In the genomic region with DNA sequence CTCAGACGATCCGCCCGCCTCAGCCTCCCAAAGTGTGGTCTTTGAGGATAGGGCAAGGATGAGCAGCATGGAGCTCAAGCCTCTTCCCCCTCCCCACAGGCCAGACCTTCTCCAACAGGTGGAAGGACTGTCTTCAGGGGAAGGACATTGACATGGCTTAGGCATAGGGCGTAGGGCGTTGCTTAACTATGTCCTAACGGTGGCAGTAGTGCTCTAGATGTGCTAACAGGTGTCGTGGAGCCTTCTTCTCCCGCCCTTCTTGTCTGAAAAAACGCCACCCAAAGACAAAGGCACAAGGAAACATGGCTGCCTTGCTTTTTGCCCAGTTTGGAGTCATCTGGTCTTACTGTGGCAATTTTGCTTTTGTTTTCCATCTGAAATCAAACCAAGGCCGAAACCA, we compare ENCODE assay signal across 8 cellular contexts.
A peak's percentile ranks its signal among the peaks of the same experiment; 100 is the strongest.
DNase-seq lines count a peak whose midpoint lies in the region; ATAC-seq, FAIRE-seq and TF ChIP-seq lines count a peak whose summit lies in the region.

No MANE protein-coding gene starts in this region.

- DNase-seq in AG09309 (ENCODE audit: low read depth) = peak; percentile 83
- peak; percentile 7 for DNase-seq in globus pallidus (ENCODE audit: low spot score)
- DNase-seq in aorta = peak in 1 of 2 donors; percentile 77
- DNase-seq in Kasumi-1 (lab: John Stamatoyannopoulos, UW) = no peak
- DNase-seq in RCC 7860 (ENCODE audit: low spot score) = no peak

- peaks cover 34% of the 10 kb centered on the region for H3K4me1 ChIP-seq in OCI-LY1 (ENCODE audit: insufficient read depth, low read length, severe bottlenecking)
- no peaks in the 10 kb centered on the region for H3K4me1 ChIP-seq in aorta (ENCODE audit: control insufficient read depth in 1 of 2, insufficient read depth in 2 of 2, low read length in 2 of 2)

- no peaks in the 10 kb centered on the region for H3K79me2 ChIP-seq in OCI-LY1 (ENCODE audit: insufficient read depth, low read length)

- no peaks in the 10 kb centered on the region for H3K36me3 ChIP-seq in OCI-LY1 (ENCODE audit: insufficient read depth, low read length)
- H3K36me3 ChIP-seq in aorta (ENCODE audit: control insufficient read depth in 1 of 2, insufficient read depth in 2 of 2, low read length in 1 of 2) = no peaks in the 10 kb centered on the region

- no peaks in the 10 kb centered on the region for H3F3A ChIP-seq in OCI-LY1 (ENCODE audit: insufficient read depth, low read length)

- H2AFZ ChIP-seq in OCI-LY1 (ENCODE audit: low read length) = no peak overlapping the region

- H3K27ac ChIP-seq in OCI-LY1 (ENCODE audit: low read depth, low read length, poor library complexity, severe bottlenecking) = peak overlapping the region; percentile 88
- no peak overlapping the region for H3K27ac ChIP-seq in aorta (ENCODE audit: low read depth in 1 of 2, low read length in 2 of 2)

- peak; percentile 61 for ATAC-seq in GM19328 (IDR thresholded peaks at IDR 0.05; ENCODE audit: unreplicated experiment)
- peak; percentile 86 for ATAC-seq in aorta (ENCODE audit: low FRiP score)
- no peak for ATAC-seq in HG03460 (IDR thresholded peaks at IDR 0.05; ENCODE audit: unreplicated experiment)

- H3K27me3 ChIP-seq in OCI-LY1 (ENCODE audit: insufficient read depth, low read length) (no peaks in the 10 kb centered on the region), aorta (ENCODE audit: control insufficient read depth in 1 of 2, insufficient read depth in 2 of 2, low read length in 1 of 2) (no peaks in the 10 kb centered on the region)

- H3K9me2 ChIP-seq in OCI-LY1 (ENCODE audit: low read depth, low read length) = no peaks in the 10 kb centered on the region

- H3K4me2 ChIP-seq in OCI-LY1 (ENCODE audit: low read length) = peak overlapping the region; percentile 76

- intact Hi-C loops in aorta (cut with DNase I) = no loop called here

- H3K9me3 ChIP-seq in OCI-LY1 (ENCODE audit: low read length) = no peaks in the 10 kb centered on the region
- no peaks in the 10 kb centered on the region for H3K9me3 ChIP-seq in aorta (ENCODE audit: control insufficient read depth, low read length)

- H3K9ac ChIP-seq in OCI-LY1 (ENCODE audit: low read length) = peak overlapping the region; percentile 68

- 30 to 91% methylated on average over 10 of the region's 10 CpGs for WGBS in aorta, 2 donors

- no peaks in the 10 kb centered on the region for H4K20me1 ChIP-seq in OCI-LY1 (ENCODE audit: insufficient read depth, low read length)

- H3K4me3 ChIP-seq in AG09309 (ENCODE audit: control insufficient read depth, low read depth, low read length) (peak overlapping the region; percentile 51), OCI-LY1 (ENCODE audit: low read depth, low read length, poor library complexity, severe bottlenecking) (peak overlapping the region; percentile 53), aorta (ENCODE audit: low read length in 2 of 2) (peak overlapping the region in 1 of 2 donors; percentile 4)

- FAIRE-seq in RCC 7860 (lab: Jason Lieb, UNC) = no peak

- peak; percentile 79 for TF ChIP-seq CTCF in AG09309 (IDR thresholded peaks at IDR 0.05; ENCODE audit: control insufficient read depth, insufficient read depth, low read depth, low read length, missing control alignments)
- peak; percentile 66 for TF ChIP-seq CTCF in OCI-LY1 (IDR thresholded peaks at IDR 0.05; ENCODE audit: low read length)

Comparison
In these comparisons a context has a peak if more than half of its experiments do, and no peak if none do; other contexts are left out.
1. DNase-seq: peak in AG09309 (single experiment) and globus pallidus (single experiment); none in Kasumi-1 (0 of 2) and RCC 7860 (single experiment).